Comparison of ENCODE assay signal across 16 cellular contexts in genomic region chr14:48731260-48731659, GRCh38.
"Had no signal": no experiment of that assay in that cellular context is flagged by ENCODE, and none has a peak within 500 bp of the region (broad histone marks: within the 10 kb centered on the region; RNA-seq: fewer than 3 reads in every experiment).

No MANE protein-coding gene starts in this region.

- ATAC-seq: esophagus mucosa, heart left ventricle, left lobe of liver, natural killer cell, right cardiac atrium had no signal

- H3K36me3 ChIP-seq: heart left ventricle, suprapubic skin, thyroid gland had no signal

- H3K9me3 ChIP-seq: suprapubic skin, thyroid gland had no signal

- H3K4me1 ChIP-seq: suprapubic skin, thyroid gland had no signal

- H3K4me3 ChIP-seq: dorsolateral prefrontal cortex, heart left ventricle, suprapubic skin, thyroid gland had no signal

- H3K27ac ChIP-seq: dorsolateral prefrontal cortex, heart left ventricle, suprapubic skin, thyroid gland had no signal

- H3K27me3 ChIP-seq: dorsolateral prefrontal cortex, heart left ventricle, suprapubic skin, thyroid gland had no signal

- DNase-seq: cortex of kidney; dorsolateral prefrontal cortex; effector CD8-positive, alpha-beta T cell; heart left ventricle; hippocampal formation; kidney glomerular epithelial cell; mammary epithelial cell; natural killer cell; right cardiac atrium; small intestine; stimulated activated CD4-positive, alpha-beta T cell treated with anti-CD3 and anti-CD28 coated beads, Interleukin-2, amount 100 ng/mL, for 48 hours; stimulated activated naive CD4-positive, alpha-beta T cell treated with Interleukin-2 at 50 U/mL for 16 hours; thyroid gland had no signal
